In the genomic region with DNA sequence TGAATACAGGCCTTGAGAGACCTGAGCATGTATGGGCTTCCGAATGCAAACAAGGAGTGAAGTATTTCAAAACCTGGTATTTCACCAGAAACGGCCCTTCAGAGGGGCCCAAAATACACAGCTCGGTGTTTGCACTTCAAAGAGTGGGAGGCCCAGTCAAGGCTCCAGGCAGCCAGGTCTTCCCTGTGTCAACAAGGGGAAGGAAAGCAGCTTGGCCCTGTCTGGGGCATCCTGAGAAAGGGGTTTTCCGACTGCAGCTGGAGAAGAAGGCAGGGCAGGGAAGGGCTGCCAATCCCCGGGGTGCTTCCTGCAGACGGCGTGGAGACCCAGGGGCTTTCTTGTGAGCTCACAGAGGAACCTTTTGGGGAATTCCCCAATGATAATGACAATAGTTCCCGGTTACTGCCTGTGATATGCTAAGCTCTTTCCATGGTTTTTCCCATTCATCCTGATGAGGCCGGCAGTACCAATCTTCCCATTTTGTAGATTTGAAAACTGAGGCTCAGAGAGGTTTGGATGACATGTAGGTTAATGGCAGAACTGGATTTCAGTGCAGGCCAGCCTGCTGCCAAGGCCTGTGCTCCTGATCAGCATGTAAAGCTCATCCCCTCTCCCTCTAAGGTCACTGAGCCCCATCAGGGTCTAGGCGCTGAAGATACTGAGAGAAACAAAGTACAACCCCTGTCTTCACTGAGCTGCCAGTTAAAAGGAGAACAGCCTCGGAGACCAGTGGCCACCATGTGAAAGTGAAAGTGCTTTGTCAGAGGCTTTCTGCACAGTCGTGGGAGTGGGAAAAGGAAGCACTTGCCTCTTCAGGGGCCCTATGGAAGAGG, we compare ENCODE assay signal across 8 cellular contexts. TPM values are rescaled to one million over a fixed set of nuclear protein-coding genes. Genes with fewer than 3 reads are reported as not detected.
DNase-seq lines count a peak whose midpoint lies in the region; ATAC-seq and TF ChIP-seq lines count a peak whose summit lies in the region.

No MANE protein-coding gene starts in this region.

- DNase-seq in CD8-positive, alpha-beta T cell: peak in 1 of 7 experiments; percentile 34
- peak; percentile 78 for DNase-seq in activated CD4-positive, alpha-beta T cell treated with anti-CD3 and anti-CD28 coated beads, Interleukin-2, amount 10 ng/mL, durations not matched to agents 24 days and 14 days
- DNase-seq in left cardiac atrium: no peak
- peak; percentile 8 for DNase-seq in stimulated activated CD4-positive, alpha-beta T cell treated with anti-CD3 and anti-CD28 coated beads, Interleukin-1b, Interleukin-23, amount 100 ng/mL, for 48 hours
- DNase-seq in effector CD8-positive, alpha-beta T cell (lab: John Stamatoyannopoulos, UW): no peak
- DNase-seq in glutamatergic neuron: no peak

- H3K4me1 ChIP-seq in CD8-positive, alpha-beta T cell (ENCODE audit: insufficient read depth, low read length): peaks cover 21% of the 10 kb centered on the region
- H3K4me1 ChIP-seq in HUES64 (ENCODE audit: insufficient read depth, low read length): peaks cover 20% of the 10 kb centered on the region

- no peaks in the 10 kb centered on the region for H3K9me3 ChIP-seq in CD8-positive, alpha-beta T cell (ENCODE audit: low read length)
- no peaks in the 10 kb centered on the region for H3K9me3 ChIP-seq in HUES64 (ENCODE audit: insufficient read depth, low read depth, low read length)

- 0 out of 2 replicates have a peak overlapping the region, but pooled peaks have one; percentile 6 for H3K9ac ChIP-seq in HUES64 (ENCODE audit: low read depth, low read length)

- intact Hi-C loops in CD8-positive, alpha-beta T cell (cut with DNase I, micrococcal nuclease): no loop called here
- intact Hi-C loops in activated CD4-positive, alpha-beta T cell treated with anti-CD3 and anti-CD28 coated beads, Interleukin-2, amount 10 ng/mL, durations not matched to agents 24 days and 14 days (cut with micrococcal nuclease): loop anchor here (5.0 kb wide), 2 partner anchors 162 to 383 kb away; no protein-coding TSS in a partner anchor
- intact Hi-C loops in left cardiac atrium (cut with DNase I): no loop called here

- peak overlapping the region; percentile 69 for H3K27ac Mint-ChIP-seq in CD8-positive, alpha-beta T cell
- H3K27ac Mint-ChIP-seq in activated CD4-positive, alpha-beta T cell treated with anti-CD3 and anti-CD28 coated beads, Interleukin-2, amount 10 ng/mL, durations not matched to agents 24 days and 14 days: peak overlapping the region; percentile 59
- H3K27ac Mint-ChIP-seq in glutamatergic neuron (ENCODE audit: unreplicated experiment): no peak overlapping the region

- peak; percentile 48 for ATAC-seq in CD8-positive, alpha-beta T cell
- peak; percentile 45 to 50 for ATAC-seq in left cardiac atrium
- ATAC-seq in GM18858 (IDR thresholded peaks at IDR 0.05; ENCODE audit: unreplicated experiment): no peak

- no peaks in the 10 kb centered on the region for H3K9me3 Mint-ChIP-seq in CD8-positive, alpha-beta T cell
- H3K9me3 Mint-ChIP-seq in activated CD4-positive, alpha-beta T cell treated with anti-CD3 and anti-CD28 coated beads, Interleukin-2, amount 10 ng/mL, durations not matched to agents 24 days and 14 days: no peaks in the 10 kb centered on the region
- H3K9me3 Mint-ChIP-seq in glutamatergic neuron (ENCODE audit: unreplicated experiment): no peaks in the 10 kb centered on the region

- peak overlapping the region; percentile 70 for H3K4me3 Mint-ChIP-seq in CD8-positive, alpha-beta T cell
- peak overlapping the region; percentile 3 for H3K4me3 Mint-ChIP-seq in activated CD4-positive, alpha-beta T cell treated with anti-CD3 and anti-CD28 coated beads, Interleukin-2, amount 10 ng/mL, durations not matched to agents 24 days and 14 days
- H3K4me3 Mint-ChIP-seq in glutamatergic neuron (ENCODE audit: unreplicated experiment): no peak overlapping the region

- H3K27ac ChIP-seq in CD8-positive, alpha-beta T cell (ENCODE audit: low read depth, low read length): no peak overlapping the region
- H3K27ac ChIP-seq in HUES64 (ENCODE audit: low read depth, low read length): peak overlapping the region; percentile 27; the same call in 1 of the 2 replicates

- H3K36me3 ChIP-seq in CD8-positive, alpha-beta T cell (ENCODE audit: insufficient read depth, low read length): no peaks in the 10 kb centered on the region
- no peaks in the 10 kb centered on the region for H3K36me3 ChIP-seq in HUES64 (ENCODE audit: insufficient read depth, low read length)

- H3K36me3 Mint-ChIP-seq in CD8-positive, alpha-beta T cell: no peaks in the 10 kb centered on the region
- no peaks in the 10 kb centered on the region for H3K36me3 Mint-ChIP-seq in activated CD4-positive, alpha-beta T cell treated with anti-CD3 and anti-CD28 coated beads, Interleukin-2, amount 10 ng/mL, durations not matched to agents 24 days and 14 days (ENCODE audit: low read depth)
- H3K36me3 Mint-ChIP-seq in glutamatergic neuron (ENCODE audit: unreplicated experiment): no peaks in the 10 kb centered on the region

- peaks cover 2% of the 10 kb centered on the region for H3K27me3 Mint-ChIP-seq in CD8-positive, alpha-beta T cell (ENCODE audit: low read depth)
- H3K27me3 Mint-ChIP-seq in activated CD4-positive, alpha-beta T cell treated with anti-CD3 and anti-CD28 coated beads, Interleukin-2, amount 10 ng/mL, durations not matched to agents 24 days and 14 days: peaks cover 38% of the 10 kb centered on the region
- no peaks in the 10 kb centered on the region for H3K27me3 Mint-ChIP-seq in glutamatergic neuron (ENCODE audit: unreplicated experiment)

- CTCF ChIA-PET in CD8-positive, alpha-beta T cell (lab: Charles Lee): interaction anchor here (1.4 to 1.5 kb wide), 2 partner anchors 43 to 347 kb away, joined by 3 to 4 read pairs; partner anchors contain the start of gene TLE3

- WGBS in HUES64: 22% methylated on average over 12 of the region's 12 CpGs

- peak overlapping the region; percentile 41 for H3K4me3 ChIP-seq in CD8-positive, alpha-beta T cell (ENCODE audit: low read depth, low read length)
- H3K4me3 ChIP-seq in HUES64 (ENCODE audit: low read length): no peak overlapping the region

- H3K4me1 Mint-ChIP-seq in CD8-positive, alpha-beta T cell (ENCODE audit: low read depth): peaks cover 28% of the 10 kb centered on the region
- peaks cover 28% of the 10 kb centered on the region for H3K4me1 Mint-ChIP-seq in activated CD4-positive, alpha-beta T cell treated with anti-CD3 and anti-CD28 coated beads, Interleukin-2, amount 10 ng/mL, durations not matched to agents 24 days and 14 days
- no peaks in the 10 kb centered on the region for H3K4me1 Mint-ChIP-seq in glutamatergic neuron (ENCODE audit: low read depth, unreplicated experiment)

- POLR2A ChIA-PET in CD8-positive, alpha-beta T cell (lab: Charles Lee): no interaction called here

- H3K27me3 ChIP-seq in CD8-positive, alpha-beta T cell (ENCODE audit: insufficient read depth, low read length): no peaks in the 10 kb centered on the region
- peaks cover 9% of the 10 kb centered on the region; the same call in 1 of the 2 replicates for H3K27me3 ChIP-seq in HUES64 (ENCODE audit: insufficient read depth, low read length)

- no peak for TF ChIP-seq CTCF in CD8-positive, alpha-beta T cell (IDR thresholded peaks at IDR 0.05)
- no peak for TF ChIP-seq CTCF in glutamatergic neuron (IDR thresholded peaks at IDR 0.05; ENCODE audit: partially characterized antibody, unreplicated experiment)

RNA-seq across cellular contexts. Expression of gene TLE3, which starts 43.0 kb away (rescaled TPM):
- total RNA-seq in CD8-positive, alpha-beta T cell: 100 to 1,000 TPM; 198 to 201 TPM
- polyA plus RNA-seq in HUES64 (2013, experiment 1 of 2): 39.0 TPM
- polyA plus RNA-seq in HUES64 (2013, experiment 2 of 2): 44.4 TPM
- 111 and 118 TPM in 2 replicates for total RNA-seq in activated CD4-positive, alpha-beta T cell treated with anti-CD3 and anti-CD28 coated beads, Interleukin-2, amount 10 ng/mL, durations not matched to agents 24 days and 14 days
- 10 to 100 TPM; 22.4 to 29.3 TPM for total RNA-seq in left cardiac atrium
- total RNA-seq in glutamatergic neuron (ENCODE audit: unreplicated experiment): 89.2 TPM

Comparison
In these comparisons a context has a peak if more than half of its experiments do, and no peak if none do; other contexts are left out.
1. DNase-seq: peak in activated CD4-positive, alpha-beta T cell treated with anti-CD3 and anti-CD28 coated beads, Interleukin-2, amount 10 ng/mL, durations not matched to agents 24 days and 14 days (single experiment) and stimulated activated CD4-positive, alpha-beta T cell treated with anti-CD3 and anti-CD28 coated beads, Interleukin-1b, Interleukin-23, amount 100 ng/mL, for 48 hours (single experiment); none in left cardiac atrium (single experiment), effector CD8-positive, alpha-beta T cell (single experiment) and glutamatergic neuron (single experiment).